ENCODE assay signal across 1 cellular context in genomic region chr1:193631306-193631705, GRCh38.
TF ChIP-seq lines count a peak whose summit lies in the region.

No MANE protein-coding gene starts in this region.

TF ChIP-seq in A549, 52 proteins besides CTCF, POLR2A, EP300 and RAD21 (continued from another document):
- no peak for TF ChIP-seq HMGXB4 (CRISPR knock-in tag; IDR thresholded peaks at IDR 0.05; ENCODE audit: borderline replicate concordance)
- TF ChIP-seq REST (IDR thresholded peaks at IDR 0.05) = no peak
- no peak for TF ChIP-seq HOXB5 (CRISPR knock-in tag; IDR thresholded peaks at IDR 0.05)
- no peak for TF ChIP-seq ZSCAN20 (CRISPR knock-in tag; IDR thresholded peaks at IDR 0.05)
- TF ChIP-seq SMC3 (IDR thresholded peaks at IDR 0.05) = no peak
- TF ChIP-seq ESRRA (IDR thresholded peaks at IDR 0.05; ENCODE audit: borderline replicate concordance, low read length) = no peak
- TF ChIP-seq FOSL2 (IDR thresholded peaks at IDR 0.05) = no peak
- no peak for TF ChIP-seq FOSL2 (CRISPR knock-in tag; IDR thresholded peaks at IDR 0.05)
